23 cellular contexts compared by ENCODE assay signal in the genomic region with DNA sequence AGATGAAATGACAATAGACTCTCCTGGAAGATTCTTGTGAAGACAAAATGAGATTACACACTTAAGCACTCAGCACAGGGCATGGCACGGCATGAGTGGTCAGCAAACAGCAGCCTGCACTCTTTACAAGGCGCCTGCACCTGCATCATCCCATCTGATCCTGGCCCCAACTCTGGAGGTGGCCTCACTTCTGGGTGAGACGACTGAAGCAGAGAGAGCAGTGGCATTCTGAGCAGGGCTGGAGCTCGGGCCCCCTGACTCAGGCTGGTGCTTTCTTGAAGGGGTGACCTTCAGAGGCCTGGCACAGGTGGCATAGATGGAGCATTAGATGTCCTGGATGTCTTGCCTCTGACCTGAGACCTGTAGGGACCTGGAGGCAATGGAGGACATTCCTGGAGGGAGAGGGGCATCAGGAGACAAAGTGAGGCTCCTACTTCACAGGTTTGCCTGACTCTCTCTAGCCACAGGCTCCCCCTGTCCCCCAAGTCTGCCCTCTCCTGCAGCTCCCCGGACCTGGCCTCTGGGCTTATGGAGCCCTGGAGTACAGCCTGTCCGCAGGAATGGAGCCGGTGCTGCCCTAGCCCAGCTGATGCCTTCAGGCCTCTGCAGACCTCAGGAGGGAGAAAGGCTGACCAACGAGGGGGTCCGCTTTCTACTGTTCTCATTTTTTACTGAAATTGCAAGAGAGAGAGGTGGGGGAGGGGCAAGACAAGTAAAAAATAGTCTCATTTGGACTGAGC.
DNase-seq lines count a peak whose midpoint lies in the region; ATAC-seq and TF ChIP-seq lines count a peak whose summit lies in the region.
"Had no signal": no experiment of that assay in that cellular context is flagged by ENCODE, and none has a peak within 500 bp of the region (broad histone marks: within the 10 kb centered on the region; RNA-seq: fewer than 3 reads in every experiment).

No MANE protein-coding gene starts in this region.

- POLR2A ChIA-PET in WTC11 (lab: Charles Lee), result interaction anchor here (0.6 kb wide), 1 partner anchor 122 kb away, joined by 4 read pairs; no protein-coding TSS in a partner anchor

- TF ChIP-seq POLR2A in suprapubic skin (IDR thresholded peaks at IDR 0.05), result no peak

- H3K27ac ChIP-seq in left lung (no peak overlapping the region), suprapubic skin (no peak overlapping the region)

- intact Hi-C loops in left lung (cut with DNase I), result no loop called here

- H3K27me3 ChIP-seq in left lung (no peaks in the 10 kb centered on the region), suprapubic skin (peaks cover 8% of the 10 kb centered on the region)

- CTCF ChIA-PET in WTC11 (lab: Charles Lee), result interaction anchor here (1.4 kb wide), 1 partner anchor 46 kb away, joined by 4 read pairs; no protein-coding TSS in a partner anchor

- no peaks in the 10 kb centered on the region for H3K4me1 Mint-ChIP-seq in activated T-cell treated with anti-CD3 and anti-CD28 coated beads, Interleukin-2, amount 50 U/mL, for 24 hours (ENCODE audit: low read depth)
- peaks cover 21% of the 10 kb centered on the region for H3K4me1 Mint-ChIP-seq in WTC11
- H3K4me1 Mint-ChIP-seq: B cell had no signal

- H3K27ac Mint-ChIP-seq in activated T-cell treated with anti-CD3 and anti-CD28 coated beads, Interleukin-2, amount 50 U/mL, for 24 hours, result no peak overlapping the region
- H3K27ac Mint-ChIP-seq in WTC11, result no peak overlapping the region
- H3K27ac Mint-ChIP-seq: B cell; CD4-positive, alpha-beta T cell; GM23338 had no signal

- no peak overlapping the region for H3K4me3 Mint-ChIP-seq in activated T-cell treated with anti-CD3 and anti-CD28 coated beads, Interleukin-2, amount 50 U/mL, for 24 hours
- no peak overlapping the region for H3K4me3 Mint-ChIP-seq in WTC11
- H3K4me3 Mint-ChIP-seq: B cell; CD4-positive, alpha-beta T cell; GM23338 had no signal

- H3K4me1 ChIP-seq in left lung (no peaks in the 10 kb centered on the region), suprapubic skin (no peaks in the 10 kb centered on the region)

- no peaks in the 10 kb centered on the region for H3K9me3 Mint-ChIP-seq in activated T-cell treated with anti-CD3 and anti-CD28 coated beads, Interleukin-2, amount 50 U/mL, for 24 hours
- no peaks in the 10 kb centered on the region for H3K9me3 Mint-ChIP-seq in WTC11
- H3K9me3 Mint-ChIP-seq: CD4-positive, alpha-beta T cell; GM23338 had no signal

- DNase-seq in activated T-cell treated with anti-CD3 and anti-CD28 coated beads, Interleukin-2, amount 50 U/mL, for 24 hours, result peak; percentile 18
- no peak for DNase-seq in activated T-cell treated with anti-CD3 and anti-CD28 coated beads, Interleukin-2, amount 50 U/mL, for 48 hours
- DNase-seq in WTC11 (ENCODE audit: low spot score) (peak; percentile 7), left lung (peak; percentile 19 to 47), suprapubic skin (ENCODE audit: low spot score in 2 of 2) (peak; percentile 26 to 62)
- DNase-seq: Calu3, DMS53, EL, NCI-H1105, NCI-H1694, NCI-H2081 treated with DMSO at 0.1 percent for 48 hours, NCI-H446 treated with DMSO at 0.1 percent for 48 hours, NCI-H69, Right ventricle myocardium superior had no signal

- TF ChIP-seq EP300 in suprapubic skin (IDR thresholded peaks at IDR 0.05), result no peak

- no peaks in the 10 kb centered on the region for H3K36me3 ChIP-seq in left lung
- no peaks in the 10 kb centered on the region for H3K36me3 ChIP-seq in suprapubic skin

- 72% methylated on average over 5 of the region's 9 CpGs for WGBS in suprapubic skin

- ATAC-seq in WTC11 (no peak), left lung (no peak), HG03108 (IDR thresholded peaks at IDR 0.05; ENCODE audit: unreplicated experiment) (no peak), HG03039 (IDR thresholded peaks at IDR 0.05; ENCODE audit: unreplicated experiment) (no peak), GM18870 (IDR thresholded peaks at IDR 0.05; ENCODE audit: unreplicated experiment) (no peak)
- ATAC-seq: GM12878, GM23338, HCT116, K562 had no signal

- no peak for TF ChIP-seq CTCF in WTC11 (IDR thresholded peaks at IDR 0.05)
- no peak for TF ChIP-seq CTCF in left lung (IDR thresholded peaks at IDR 0.05)
- TF ChIP-seq CTCF in suprapubic skin (IDR thresholded peaks at IDR 0.05), result no peak

- H3K27me3 Mint-ChIP-seq in activated T-cell treated with anti-CD3 and anti-CD28 coated beads, Interleukin-2, amount 50 U/mL, for 24 hours, result peaks cover 15% of the 10 kb centered on the region
- no peaks in the 10 kb centered on the region for H3K27me3 Mint-ChIP-seq in WTC11 (ENCODE audit: low read depth)

- H3K4me3 ChIP-seq in left lung, result no peak overlapping the region
- H3K4me3 ChIP-seq in suprapubic skin, result no peak overlapping the region
- H3K4me3 ChIP-seq: GM12878, GM23338, K562 had no signal

- H3K36me3 Mint-ChIP-seq in activated T-cell treated with anti-CD3 and anti-CD28 coated beads, Interleukin-2, amount 50 U/mL, for 24 hours (ENCODE audit: low read depth), result no peaks in the 10 kb centered on the region
- H3K36me3 Mint-ChIP-seq in WTC11, result no peaks in the 10 kb centered on the region

- H3K9me3 ChIP-seq in left lung (no peaks in the 10 kb centered on the region), suprapubic skin (no peaks in the 10 kb centered on the region)

TF ChIP-seq in WTC11, 78 proteins besides CTCF, POLR2A, EP300 and RAD21 (continues in another document):
- TF ChIP-seq GTF2I (CRISPR knock-in tag; conservative IDR thresholded peaks at IDR 0.05) (no peak), ZNF425 (CRISPR knock-in tag; conservative IDR thresholded peaks at IDR 0.05) (no peak), ELF4 (CRISPR knock-in tag; IDR thresholded peaks at IDR 0.05; ENCODE audit: low read depth) (no peak), PRDM15 (CRISPR knock-in tag; IDR thresholded peaks at IDR 0.05) (no peak), KAT7 (CRISPR knock-in tag; IDR thresholded peaks at IDR 0.05; ENCODE audit: borderline replicate concordance) (no peak), ESRRA (CRISPR knock-in tag; IDR thresholded peaks at IDR 0.05; ENCODE audit: borderline replicate concordance) (no peak), EMX1 (CRISPR knock-in tag; IDR thresholded peaks at IDR 0.05) (no peak)
- TF ChIP-seq, protein P1, sequence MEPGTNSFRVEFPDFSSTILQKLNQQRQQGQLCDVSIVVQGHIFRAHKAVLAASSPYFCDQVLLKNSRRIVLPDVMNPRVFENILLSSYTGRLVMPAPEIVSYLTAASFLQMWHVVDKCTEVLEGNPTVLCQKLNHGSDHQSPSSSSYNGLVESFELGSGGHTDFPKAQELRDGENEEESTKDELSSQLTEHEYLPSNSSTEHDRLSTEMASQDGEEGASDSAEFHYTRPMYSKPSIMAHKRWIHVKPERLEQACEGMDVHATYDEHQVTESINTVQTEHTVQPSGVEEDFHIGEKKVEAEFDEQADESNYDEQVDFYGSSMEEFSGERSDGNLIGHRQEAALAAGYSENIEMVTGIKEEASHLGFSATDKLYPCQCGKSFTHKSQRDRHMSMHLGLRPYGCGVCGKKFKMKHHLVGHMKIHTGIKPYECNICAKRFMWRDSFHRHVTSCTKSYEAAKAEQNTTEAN (CRISPR knock-in tag; IDR thresholded peaks at IDR 0.05), result no peak

Comparison
In these comparisons a context has a peak if more than half of its experiments do, and no peak if none do; other contexts are left out.
1. DNase-seq: peak in activated T-cell treated with anti-CD3 and anti-CD28 coated beads, Interleukin-2, amount 50 U/mL, for 24 hours (single experiment), WTC11 (single experiment), left lung (2 of 2) and suprapubic skin (2 of 2); none in activated T-cell treated with anti-CD3 and anti-CD28 coated beads, Interleukin-2, amount 50 U/mL, for 48 hours (0 of 2).